In the genomic region with DNA sequence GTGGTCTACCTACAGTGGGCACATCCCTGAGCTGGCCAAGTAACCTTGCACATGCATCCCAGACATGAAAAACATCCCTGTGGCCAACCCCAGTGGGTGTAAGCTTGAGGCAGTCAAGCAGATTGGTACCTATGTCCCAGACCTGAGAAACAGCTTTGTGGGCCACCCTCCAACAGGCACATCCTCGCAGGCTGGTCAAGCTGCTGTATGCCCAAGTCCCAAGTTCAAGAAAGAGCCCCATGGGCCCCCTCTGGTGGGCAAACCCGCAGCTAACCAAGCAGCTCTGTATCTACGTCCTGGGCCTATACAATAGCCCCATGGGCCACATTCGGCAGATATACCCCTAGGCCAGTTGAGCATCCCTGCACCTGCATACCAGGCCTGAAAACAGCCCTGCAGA, we compare ENCODE assay signal across 12 cellular contexts.
"Had no signal": no experiment of that assay in that cellular context is flagged by ENCODE, and none has a peak within 500 bp of the region (broad histone marks: within the 10 kb centered on the region; RNA-seq: fewer than 3 reads in every experiment).

No MANE protein-coding gene starts in this region.

- H3K4me3 ChIP-seq: esophagus squamous epithelium, heart right ventricle, lung, mucosa of descending colon had no signal

- H3K36me3 ChIP-seq: esophagus squamous epithelium, heart right ventricle, neutrophil had no signal

- DNase-seq: activated CD4-positive, alpha-beta memory T cell treated with anti-CD3 and anti-CD28 coated beads for 36 hours; activated CD4-positive, CD25-positive, alpha-beta regulatory T cell treated with anti-CD3 and anti-CD28 coated beads, Interleukin-2, amount 50 U/mL, for 72 hours; activated naive CD4-positive, alpha-beta T cell; activated naive CD8-positive, alpha-beta T cell treated with anti-CD3 and anti-CD28 coated beads, Interleukin-2, amount 50 U/mL, for 24 hours; esophagus squamous epithelium; foreskin keratinocyte; heart right ventricle; left cardiac atrium; mucosa of descending colon had no signal

- H3K27me3 ChIP-seq: esophagus squamous epithelium, heart right ventricle, neutrophil had no signal

- H3K27ac ChIP-seq: esophagus squamous epithelium, foreskin keratinocyte, heart right ventricle, neutrophil had no signal

- ATAC-seq: activated naive CD8-positive, alpha-beta T cell treated with anti-CD3 and anti-CD28 coated beads, Interleukin-2, amount 50 U/mL, for 24 hours; foreskin keratinocyte; heart right ventricle; left cardiac atrium; mucosa of descending colon; naive thymus-derived CD8-positive, alpha-beta T cell had no signal

- H3K9me3 ChIP-seq: mucosa of descending colon, neutrophil had no signal
